1 cellular context compared by ENCODE assay signal in the genomic region with DNA sequence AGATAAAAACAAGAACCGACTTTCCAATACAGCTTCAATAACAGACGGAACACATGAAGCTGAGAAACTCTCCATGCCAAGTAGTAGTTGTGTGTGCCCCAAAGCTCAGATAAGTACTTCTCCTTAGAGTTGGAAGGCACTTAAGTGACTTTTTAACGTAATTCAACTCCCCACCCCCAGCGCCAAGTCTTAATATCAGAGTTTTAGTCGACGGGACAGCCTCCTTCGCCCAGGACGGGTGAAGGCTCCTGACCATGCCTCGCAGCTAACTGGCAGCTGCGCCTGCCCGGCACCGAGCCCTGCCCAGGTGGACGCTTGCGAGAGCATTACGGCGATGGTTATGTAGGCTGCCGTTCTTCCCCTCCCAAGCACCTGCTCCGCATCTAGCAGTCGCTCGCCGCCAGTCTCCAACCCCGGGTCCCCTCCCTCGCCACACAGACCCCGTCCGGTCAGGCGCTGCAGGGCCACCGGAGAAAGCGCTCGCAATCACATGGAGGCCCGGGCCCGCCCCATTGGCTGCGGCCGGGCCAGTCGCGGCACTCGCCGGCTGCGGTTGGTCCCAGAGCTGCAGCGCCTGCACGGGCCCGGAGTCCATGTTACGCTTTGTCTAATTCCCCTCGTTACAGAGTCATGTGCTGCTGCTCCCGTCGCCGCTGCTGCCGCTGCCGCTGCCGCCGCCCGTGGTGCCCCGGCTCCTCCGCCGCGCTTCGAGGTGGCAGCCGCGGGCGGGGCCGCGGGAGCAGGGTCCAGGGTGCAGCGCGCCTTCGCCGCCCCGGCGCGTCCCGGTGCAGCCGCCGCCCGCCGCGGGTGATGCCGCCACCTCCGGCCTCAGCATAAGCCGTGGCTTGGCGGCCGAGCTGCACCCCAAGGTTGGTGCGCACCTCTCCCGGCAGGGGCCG.
A peak's percentile ranks its signal among the peaks of the same experiment; 100 is the strongest.
TF ChIP-seq lines count a peak whose summit lies in the region.

A gene (plus strand): TSS at position 610 of the 899 bp plus-strand sequence. CDS start 112,037 bp downstream, outside the sequence.

TF ChIP-seq in HEK293, 187 proteins besides CTCF, POLR2A, EP300 and RAD21 (continued from another document):
- TF ChIP-seq, protein P1, sequence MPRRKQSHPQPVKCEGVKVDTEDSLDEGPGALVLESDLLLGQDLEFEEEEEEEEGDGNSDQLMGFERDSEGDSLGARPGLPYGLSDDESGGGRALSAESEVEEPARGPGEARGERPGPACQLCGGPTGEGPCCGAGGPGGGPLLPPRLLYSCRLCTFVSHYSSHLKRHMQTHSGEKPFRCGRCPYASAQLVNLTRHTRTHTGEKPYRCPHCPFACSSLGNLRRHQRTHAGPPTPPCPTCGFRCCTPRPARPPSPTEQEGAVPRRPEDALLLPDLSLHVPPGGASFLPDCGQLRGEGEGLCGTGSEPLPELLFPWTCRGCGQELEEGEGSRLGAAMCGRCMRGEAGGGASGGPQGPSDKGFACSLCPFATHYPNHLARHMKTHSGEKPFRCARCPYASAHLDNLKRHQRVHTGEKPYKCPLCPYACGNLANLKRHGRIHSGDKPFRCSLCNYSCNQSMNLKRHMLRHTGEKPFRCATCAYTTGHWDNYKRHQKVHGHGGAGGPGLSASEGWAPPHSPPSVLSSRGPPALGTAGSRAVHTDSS (tag by site-specific recombination; IDR thresholded peaks at IDR 0.05), result no peak
- TF ChIP-seq ZNF600 (tag by site-specific recombination; IDR thresholded peaks at IDR 0.05) (peak; percentile 96), GLI2 (tag by site-specific recombination; IDR thresholded peaks at IDR 0.05; ENCODE audit: borderline replicate concordance, low read depth) (no peak), ZNF561 (tag by site-specific recombination; IDR thresholded peaks at IDR 0.05; ENCODE audit: borderline replicate concordance) (peak; percentile 21; the same call in 1 of the 2 replicates), REPIN1 (tag by site-specific recombination; IDR thresholded peaks at IDR 0.05; ENCODE audit: low read depth) (no peak), MYNN (tag by site-specific recombination; IDR thresholded peaks at IDR 0.05; ENCODE audit: borderline replicate concordance) (no peak), ZNF169 (tag by site-specific recombination; IDR thresholded peaks at IDR 0.05) (no peak), ZNF658 (tag by site-specific recombination; IDR thresholded peaks at IDR 0.05) (no peak), GLIS2 (tag by site-specific recombination; IDR thresholded peaks at IDR 0.05) (peak; percentile 39; the same call in 1 of the 2 replicates), SP2 (tag by site-specific recombination; IDR thresholded peaks at IDR 0.05) (peak; percentile 70), ZNF239 (tag by site-specific recombination; IDR thresholded peaks at IDR 0.05) (no peak), ZNF10 (tag by site-specific recombination; IDR thresholded peaks at IDR 0.05) (peak; percentile 62), EGR2 (tag by site-specific recombination; IDR thresholded peaks at IDR 0.05; ENCODE audit: low read depth) (no peak), ZNF777 (tag by site-specific recombination; IDR thresholded peaks at IDR 0.05; ENCODE audit: borderline replicate concordance) (peak; percentile 90), ZEB2 (tag by site-specific recombination; IDR thresholded peaks at IDR 0.05) (peak; percentile 89), ZNF138 (tag by site-specific recombination; IDR thresholded peaks at IDR 0.05; ENCODE audit: borderline replicate concordance) (no peak), ZSCAN30 (tag by site-specific recombination; IDR thresholded peaks at IDR 0.05) (0 out of 2 replicates have a peak, but pooled peaks have one; percentile 12), ZNF324 (tag by site-specific recombination; IDR thresholded peaks at IDR 0.05) (0 out of 2 replicates have a peak, but pooled peaks have one; percentile 19), ZNF311 (tag by site-specific recombination; IDR thresholded peaks at IDR 0.05; ENCODE audit: borderline replicate concordance) (no peak), ZNF433 (tag by site-specific recombination; IDR thresholded peaks at IDR 0.05; ENCODE audit: low read depth) (no peak), ZNF423 (tag by site-specific recombination; IDR thresholded peaks at IDR 0.05) (no peak), ZBTB8A (tag by site-specific recombination; IDR thresholded peaks at IDR 0.05) (no peak; the same call in 1 of the 2 replicates), ZNF571 (tag by site-specific recombination; IDR thresholded peaks at IDR 0.05) (no peak), ZNF391 (tag by site-specific recombination; IDR thresholded peaks at IDR 0.05; ENCODE audit: borderline replicate concordance, low read depth) (no peak), ZBTB7A (tag by site-specific recombination; IDR thresholded peaks at IDR 0.05; ENCODE audit: low read depth) (0 out of 2 replicates have a peak, but pooled peaks have one; percentile 23), ZNF791 (tag by site-specific recombination; IDR thresholded peaks at IDR 0.05) (no peak), ZNF473 (tag by site-specific recombination; IDR thresholded peaks at IDR 0.05) (no peak), ZNF155 (tag by site-specific recombination; IDR thresholded peaks at IDR 0.05) (no peak), ZNF785 (tag by site-specific recombination; IDR thresholded peaks at IDR 0.05) (no peak)
- TF ChIP-seq, protein P2, sequence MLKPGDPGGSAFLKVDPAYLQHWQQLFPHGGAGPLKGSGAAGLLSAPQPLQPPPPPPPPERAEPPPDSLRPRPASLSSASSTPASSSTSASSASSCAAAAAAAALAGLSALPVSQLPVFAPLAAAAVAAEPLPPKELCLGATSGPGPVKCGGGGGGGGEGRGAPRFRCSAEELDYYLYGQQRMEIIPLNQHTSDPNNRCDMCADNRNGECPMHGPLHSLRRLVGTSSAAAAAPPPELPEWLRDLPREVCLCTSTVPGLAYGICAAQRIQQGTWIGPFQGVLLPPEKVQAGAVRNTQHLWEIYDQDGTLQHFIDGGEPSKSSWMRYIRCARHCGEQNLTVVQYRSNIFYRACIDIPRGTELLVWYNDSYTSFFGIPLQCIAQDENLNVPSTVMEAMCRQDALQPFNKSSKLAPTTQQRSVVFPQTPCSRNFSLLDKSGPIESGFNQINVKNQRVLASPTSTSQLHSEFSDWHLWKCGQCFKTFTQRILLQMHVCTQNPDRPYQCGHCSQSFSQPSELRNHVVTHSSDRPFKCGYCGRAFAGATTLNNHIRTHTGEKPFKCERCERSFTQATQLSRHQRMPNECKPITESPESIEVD (tag by site-specific recombination; IDR thresholded peaks at IDR 0.05), result no peak
- TF ChIP-seq, protein P3, sequence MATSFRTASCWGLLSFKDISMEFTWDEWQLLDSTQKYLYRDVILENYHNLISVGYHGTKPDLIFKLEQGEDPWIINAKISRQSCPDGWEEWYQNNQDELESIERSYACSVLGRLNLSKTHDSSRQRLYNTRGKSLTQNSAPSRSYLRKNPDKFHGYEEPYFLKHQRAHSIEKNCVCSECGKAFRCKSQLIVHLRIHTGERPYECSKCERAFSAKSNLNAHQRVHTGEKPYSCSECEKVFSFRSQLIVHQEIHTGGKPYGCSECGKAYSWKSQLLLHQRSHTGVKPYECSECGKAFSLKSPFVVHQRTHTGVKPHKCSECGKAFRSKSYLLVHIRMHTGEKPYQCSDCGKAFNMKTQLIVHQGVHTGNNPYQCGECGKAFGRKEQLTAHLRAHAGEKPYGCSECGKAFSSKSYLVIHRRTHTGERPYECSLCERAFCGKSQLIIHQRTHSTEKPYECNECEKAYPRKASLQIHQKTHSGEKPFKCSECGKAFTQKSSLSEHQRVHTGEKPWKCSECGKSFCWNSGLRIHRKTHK (tag by site-specific recombination; IDR thresholded peaks at IDR 0.05), result no peak
- TF ChIP-seq, protein P4, sequence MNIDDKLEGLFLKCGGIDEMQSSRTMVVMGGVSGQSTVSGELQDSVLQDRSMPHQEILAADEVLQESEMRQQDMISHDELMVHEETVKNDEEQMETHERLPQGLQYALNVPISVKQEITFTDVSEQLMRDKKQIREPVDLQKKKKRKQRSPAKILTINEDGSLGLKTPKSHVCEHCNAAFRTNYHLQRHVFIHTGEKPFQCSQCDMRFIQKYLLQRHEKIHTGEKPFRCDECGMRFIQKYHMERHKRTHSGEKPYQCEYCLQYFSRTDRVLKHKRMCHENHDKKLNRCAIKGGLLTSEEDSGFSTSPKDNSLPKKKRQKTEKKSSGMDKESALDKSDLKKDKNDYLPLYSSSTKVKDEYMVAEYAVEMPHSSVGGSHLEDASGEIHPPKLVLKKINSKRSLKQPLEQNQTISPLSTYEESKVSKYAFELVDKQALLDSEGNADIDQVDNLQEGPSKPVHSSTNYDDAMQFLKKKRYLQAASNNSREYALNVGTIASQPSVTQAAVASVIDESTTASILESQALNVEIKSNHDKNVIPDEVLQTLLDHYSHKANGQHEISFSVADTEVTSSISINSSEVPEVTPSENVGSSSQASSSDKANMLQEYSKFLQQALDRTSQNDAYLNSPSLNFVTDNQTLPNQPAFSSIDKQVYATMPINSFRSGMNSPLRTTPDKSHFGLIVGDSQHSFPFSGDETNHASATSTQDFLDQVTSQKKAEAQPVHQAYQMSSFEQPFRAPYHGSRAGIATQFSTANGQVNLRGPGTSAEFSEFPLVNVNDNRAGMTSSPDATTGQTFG (tag by site-specific recombination; IDR thresholded peaks at IDR 0.05; ENCODE audit: borderline replicate concordance), result no peak
- TF ChIP-seq, protein P5, sequence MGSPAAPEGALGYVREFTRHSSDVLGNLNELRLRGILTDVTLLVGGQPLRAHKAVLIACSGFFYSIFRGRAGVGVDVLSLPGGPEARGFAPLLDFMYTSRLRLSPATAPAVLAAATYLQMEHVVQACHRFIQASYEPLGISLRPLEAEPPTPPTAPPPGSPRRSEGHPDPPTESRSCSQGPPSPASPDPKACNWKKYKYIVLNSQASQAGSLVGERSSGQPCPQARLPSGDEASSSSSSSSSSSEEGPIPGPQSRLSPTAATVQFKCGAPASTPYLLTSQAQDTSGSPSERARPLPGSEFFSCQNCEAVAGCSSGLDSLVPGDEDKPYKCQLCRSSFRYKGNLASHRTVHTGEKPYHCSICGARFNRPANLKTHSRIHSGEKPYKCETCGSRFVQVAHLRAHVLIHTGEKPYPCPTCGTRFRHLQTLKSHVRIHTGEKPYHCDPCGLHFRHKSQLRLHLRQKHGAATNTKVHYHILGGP (tag by site-specific recombination; IDR thresholded peaks at IDR 0.05), result no peak
- TF ChIP-seq, protein P6, sequence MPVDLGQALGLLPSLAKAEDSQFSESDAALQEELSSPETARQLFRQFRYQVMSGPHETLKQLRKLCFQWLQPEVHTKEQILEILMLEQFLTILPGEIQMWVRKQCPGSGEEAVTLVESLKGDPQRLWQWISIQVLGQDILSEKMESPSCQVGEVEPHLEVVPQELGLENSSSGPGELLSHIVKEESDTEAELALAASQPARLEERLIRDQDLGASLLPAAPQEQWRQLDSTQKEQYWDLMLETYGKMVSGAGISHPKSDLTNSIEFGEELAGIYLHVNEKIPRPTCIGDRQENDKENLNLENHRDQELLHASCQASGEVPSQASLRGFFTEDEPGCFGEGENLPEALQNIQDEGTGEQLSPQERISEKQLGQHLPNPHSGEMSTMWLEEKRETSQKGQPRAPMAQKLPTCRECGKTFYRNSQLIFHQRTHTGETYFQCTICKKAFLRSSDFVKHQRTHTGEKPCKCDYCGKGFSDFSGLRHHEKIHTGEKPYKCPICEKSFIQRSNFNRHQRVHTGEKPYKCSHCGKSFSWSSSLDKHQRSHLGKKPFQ (tag by site-specific recombination; IDR thresholded peaks at IDR 0.05), result no peak
- TF ChIP-seq, protein P7, sequence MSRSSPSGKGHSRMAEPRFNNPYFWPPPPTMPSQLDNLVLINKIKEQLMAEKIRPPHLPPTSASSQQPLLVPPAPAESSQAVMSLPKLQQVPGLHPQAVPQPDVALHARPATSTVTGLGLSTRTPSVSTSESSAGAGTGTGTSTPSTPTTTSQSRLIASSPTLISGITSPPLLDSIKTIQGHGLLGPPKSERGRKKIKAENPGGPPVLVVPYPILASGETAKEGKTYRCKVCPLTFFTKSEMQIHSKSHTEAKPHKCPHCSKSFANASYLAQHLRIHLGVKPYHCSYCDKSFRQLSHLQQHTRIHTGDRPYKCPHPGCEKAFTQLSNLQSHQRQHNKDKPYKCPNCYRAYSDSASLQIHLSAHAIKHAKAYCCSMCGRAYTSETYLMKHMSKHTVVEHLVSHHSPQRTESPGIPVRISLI (tag by site-specific recombination; IDR thresholded peaks at IDR 0.05), result no peak
- TF ChIP-seq, protein P8, sequence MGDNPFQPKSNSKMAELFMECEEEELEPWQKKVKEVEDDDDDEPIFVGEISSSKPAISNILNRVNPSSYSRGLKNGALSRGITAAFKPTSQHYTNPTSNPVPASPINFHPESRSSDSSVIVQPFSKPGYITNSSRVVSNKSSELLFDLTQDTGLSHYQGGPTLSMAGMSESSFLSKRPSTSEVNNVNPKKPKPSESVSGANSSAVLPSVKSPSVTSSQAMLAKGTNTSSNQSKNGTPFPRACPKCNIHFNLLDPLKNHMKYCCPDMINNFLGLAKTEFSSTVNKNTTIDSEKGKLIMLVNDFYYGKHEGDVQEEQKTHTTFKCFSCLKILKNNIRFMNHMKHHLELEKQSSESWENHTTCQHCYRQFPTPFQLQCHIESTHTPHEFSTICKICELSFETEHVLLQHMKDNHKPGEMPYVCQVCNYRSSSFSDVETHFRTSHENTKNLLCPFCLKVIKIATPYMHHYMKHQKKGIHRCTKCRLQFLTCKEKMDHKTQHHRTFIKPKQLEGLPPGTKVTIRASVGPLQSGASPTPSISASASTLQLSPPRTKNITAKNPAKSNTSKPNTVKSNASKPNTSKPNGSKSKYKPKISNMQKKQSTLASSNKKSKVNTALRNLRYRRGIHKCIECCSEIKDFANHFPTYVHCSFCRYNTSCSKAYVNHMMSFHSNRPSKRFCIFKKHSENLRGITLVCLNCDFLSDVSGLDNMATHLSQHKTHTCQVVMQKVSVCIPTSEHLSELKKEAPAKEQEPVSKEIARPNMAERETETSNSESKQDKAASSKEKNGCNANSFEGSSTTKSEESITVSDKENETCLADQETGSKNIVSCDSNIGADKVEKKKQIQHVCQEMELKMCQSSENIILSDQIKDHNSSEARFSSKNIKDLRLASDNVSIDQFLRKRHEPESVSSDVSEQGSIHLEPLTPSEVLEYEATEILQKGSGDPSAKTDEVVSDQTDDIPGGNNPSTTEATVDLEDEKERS (tag by site-specific recombination; IDR thresholded peaks at IDR 0.05), result no peak
